8 cellular contexts compared by ENCODE assay signal in the genomic region with DNA sequence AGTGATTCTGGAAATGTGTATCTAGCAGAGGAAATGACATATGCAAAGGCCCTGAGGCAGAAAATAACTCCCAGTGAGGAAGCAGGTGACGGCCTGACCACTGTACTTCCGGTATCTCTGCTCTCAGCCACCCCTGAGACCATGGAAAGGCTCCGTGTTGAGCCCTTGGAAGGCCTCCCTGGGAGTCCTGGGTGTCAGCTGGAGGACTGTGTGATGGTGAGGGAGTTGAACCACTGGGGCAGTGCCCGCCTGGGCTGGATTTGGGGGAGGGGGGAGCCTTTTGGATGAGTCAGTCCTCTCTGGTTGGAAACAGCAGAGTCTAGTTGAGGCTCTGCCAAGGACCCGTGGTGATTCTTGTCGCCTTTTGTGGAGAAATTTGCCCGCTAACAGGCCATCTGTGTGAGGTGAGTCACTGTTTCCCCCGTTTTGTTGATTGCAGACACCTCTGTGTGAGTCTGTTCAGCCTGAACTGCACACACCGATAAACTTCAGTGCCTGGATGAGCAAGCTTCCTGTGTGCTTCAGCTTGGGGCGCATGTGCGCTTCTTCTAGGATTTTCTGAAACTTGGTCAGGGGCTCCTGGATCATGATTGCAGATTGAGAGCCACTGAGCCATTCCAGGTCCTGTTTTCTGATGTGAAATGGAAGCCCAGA.
DNase-seq lines count a peak whose midpoint lies in the region; ATAC-seq lines count a peak whose summit lies in the region.

No MANE protein-coding gene starts in this region.

- H3K4me1 ChIP-seq in right cardiac atrium (ENCODE audit: control insufficient read depth, insufficient read depth, low read length): peaks cover 18% of the 10 kb centered on the region

- no peaks in the 10 kb centered on the region for H3K9me3 ChIP-seq in right cardiac atrium (ENCODE audit: control insufficient read depth, low read length)

- intact Hi-C loops in right cardiac atrium (cut with DNase I): no loop called here

- ATAC-seq in HG03378 (IDR thresholded peaks at IDR 0.05; ENCODE audit: unreplicated experiment) (peak; percentile 58), right cardiac atrium (peak; percentile 44 to 87)

- H3K27me3 ChIP-seq in right cardiac atrium (ENCODE audit: control insufficient read depth, insufficient read depth): no peaks in the 10 kb centered on the region

- no peak overlapping the region for H3K4me3 ChIP-seq in right cardiac atrium (ENCODE audit: low read length)

- DNase-seq in Ammon's horn (ENCODE audit: low spot score) (peak; percentile 54), GM19238 (ENCODE audit: insufficient read length, low spot score) (peak; percentile 63), SIG-M5 (lab: John Stamatoyannopoulos, UW) (peak; percentile 60), right cardiac atrium (peak in 2 of 3 donors; percentile 74 to 83), epidermal melanocyte (ENCODE audit: insufficient read length, low spot score) (no peak)
- DNase-seq in activated naive CD4-positive, alpha-beta T cell (lab: John Stamatoyannopoulos, UW): peak; percentile 48 to 67 (median 54)
- DNase-seq in stimulated activated CD4-positive, alpha-beta T cell treated with anti-CD3 and anti-CD28 coated beads, Interleukin-1b, Interleukin-23, amount 100 ng/mL, for 4 hours (ENCODE audit: low read depth in 2 of 2): peak; percentile 58 to 83

- H3K27ac ChIP-seq in right cardiac atrium (ENCODE audit: low read length): peak overlapping the region; percentile 50

- WGBS in right cardiac atrium: 32% methylated on average over 11 of the region's 11 CpGs
